Comparison of ENCODE assay signal across 1 cellular context in the genomic region with DNA sequence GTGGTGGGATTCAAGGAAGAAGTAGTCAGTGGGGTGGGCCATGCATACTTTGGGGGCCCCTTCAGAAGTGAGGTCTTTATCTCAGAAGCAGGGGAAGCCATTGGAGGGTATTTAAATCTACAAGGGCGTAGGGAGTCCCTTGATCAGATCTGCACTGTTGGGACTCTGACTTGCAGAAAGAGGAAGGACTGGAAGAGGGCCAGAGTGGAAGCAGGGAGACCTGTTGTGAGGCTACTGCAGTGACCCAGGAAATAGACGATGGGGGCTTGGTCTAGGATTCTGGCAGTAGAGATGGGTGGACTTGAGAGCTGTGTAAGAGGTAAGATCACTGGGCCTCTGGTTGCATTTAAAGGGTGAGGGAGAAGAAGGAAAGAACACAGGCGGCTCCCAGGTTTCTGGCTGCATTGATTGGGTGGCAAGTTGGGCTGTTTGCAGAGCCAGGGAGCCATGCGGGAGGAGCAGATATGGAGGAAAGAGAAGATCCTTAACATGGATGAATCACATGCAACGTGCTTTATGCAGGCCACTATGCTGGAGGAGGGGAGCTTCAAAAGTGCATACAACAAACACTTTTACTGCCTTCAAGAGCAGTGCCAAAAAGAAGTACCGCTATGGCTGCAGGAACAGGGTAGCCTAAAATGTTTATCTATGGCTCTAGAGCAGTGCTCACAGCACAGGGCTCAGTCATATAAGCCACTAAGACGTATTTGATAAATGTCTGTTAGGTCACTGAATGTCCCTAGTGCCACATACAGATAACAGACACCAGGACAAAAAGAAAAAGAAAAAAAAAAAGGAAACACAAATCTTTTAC.
TF ChIP-seq lines count a peak whose summit lies in the region.

No MANE protein-coding gene starts in this region.

TF ChIP-seq in HepG2, 621 proteins besides CTCF, POLR2A, EP300 and RAD21:
- TF ChIP-seq ATAD3A (CRISPR knock-in tag; IDR thresholded peaks at IDR 0.05) (no peak), SIN3A (IDR thresholded peaks at IDR 0.05; ENCODE audit: borderline replicate concordance, low read depth, low read length) (peak; percentile 53; the same call in 1 of the 2 replicates), ZBTB7A (CRISPR knock-in tag; IDR thresholded peaks at IDR 0.05) (peak; percentile 32; the same call in 1 of the 2 replicates)
- TF ChIP-seq, protein P1, sequence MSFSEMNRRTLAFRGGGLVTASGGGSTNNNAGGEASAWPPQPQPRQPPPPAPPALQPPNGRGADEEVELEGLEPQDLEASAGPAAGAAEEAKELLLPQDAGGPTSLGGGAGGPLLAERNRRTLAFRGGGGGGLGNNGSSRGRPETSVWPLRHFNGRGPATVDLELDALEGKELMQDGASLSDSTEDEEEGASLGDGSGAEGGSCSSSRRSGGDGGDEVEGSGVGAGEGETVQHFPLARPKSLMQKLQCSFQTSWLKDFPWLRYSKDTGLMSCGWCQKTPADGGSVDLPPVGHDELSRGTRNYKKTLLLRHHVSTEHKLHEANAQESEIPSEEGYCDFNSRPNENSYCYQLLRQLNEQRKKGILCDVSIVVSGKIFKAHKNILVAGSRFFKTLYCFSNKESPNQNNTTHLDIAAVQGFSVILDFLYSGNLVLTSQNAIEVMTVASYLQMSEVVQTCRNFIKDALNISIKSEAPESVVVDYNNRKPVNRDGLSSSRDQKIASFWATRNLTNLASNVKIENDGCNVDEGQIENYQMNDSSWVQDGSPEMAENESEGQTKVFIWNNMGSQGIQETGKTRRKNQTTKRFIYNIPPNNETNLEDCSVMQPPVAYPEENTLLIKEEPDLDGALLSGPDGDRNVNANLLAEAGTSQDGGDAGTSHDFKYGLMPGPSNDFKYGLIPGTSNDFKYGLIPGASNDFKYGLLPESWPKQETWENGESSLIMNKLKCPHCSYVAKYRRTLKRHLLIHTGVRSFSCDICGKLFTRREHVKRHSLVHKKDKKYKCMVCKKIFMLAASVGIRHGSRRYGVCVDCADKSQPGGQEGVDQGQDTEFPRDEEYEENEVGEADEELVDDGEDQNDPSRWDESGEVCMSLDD (CRISPR knock-in tag; IDR thresholded peaks at IDR 0.05; ENCODE audit: borderline replicate concordance), result no peak
